In the genomic region with DNA sequence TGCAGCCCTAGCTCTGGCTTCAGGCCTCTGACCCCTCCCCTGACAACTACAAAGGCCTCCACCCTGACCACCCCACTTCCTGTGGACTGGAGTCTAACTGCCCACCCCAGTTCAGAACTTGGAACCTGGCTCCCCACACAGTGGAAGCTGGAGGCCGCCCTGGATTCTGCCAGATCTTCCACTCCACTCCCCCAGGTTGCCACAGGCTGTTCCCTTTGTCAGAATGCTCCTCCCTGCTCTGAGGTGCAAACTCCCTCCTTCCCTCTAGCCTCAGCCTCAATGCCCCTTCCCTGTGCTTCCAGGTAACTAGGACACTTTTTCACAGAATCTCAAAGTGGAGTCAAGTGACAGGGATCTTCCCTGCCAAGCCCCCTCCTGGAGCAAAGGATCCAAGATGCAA, we compare ENCODE assay signal across 23 cellular contexts.
DNase-seq lines count a peak whose midpoint lies in the region; ATAC-seq and TF ChIP-seq lines count a peak whose summit lies in the region.
"Had no signal": no experiment of that assay in that cellular context is flagged by ENCODE, and none has a peak within 500 bp of the region (broad histone marks: within the 10 kb centered on the region; RNA-seq: fewer than 3 reads in every experiment).

No MANE protein-coding gene starts in this region.

- no peaks in the 10 kb centered on the region; a peak in 1 of 5 replicates for H3K9me3 Mint-ChIP-seq in H9
- no peaks in the 10 kb centered on the region for H3K9me3 Mint-ChIP-seq in neural crest cell
- H3K9me3 Mint-ChIP-seq in stimulated activated effector memory CD8-positive, alpha-beta T cell treated with anti-CD3 and anti-CD28 coated beads, Interleukin-12 subunit alpha, Interleukin-12 subunit beta, amount 100 ng/mL, for 72 hours = no peaks in the 10 kb centered on the region
- H3K9me3 Mint-ChIP-seq: CD4-positive, alpha-beta T cell; CD8-positive, alpha-beta memory T cell; GM23338 had no signal

- no peak overlapping the region for H3K4me3 Mint-ChIP-seq in H9
- H3K4me3 Mint-ChIP-seq in T-helper 17 cell = no peak overlapping the region
- no peak overlapping the region for H3K4me3 Mint-ChIP-seq in neural crest cell
- no peak overlapping the region for H3K4me3 Mint-ChIP-seq in stimulated activated effector memory CD8-positive, alpha-beta T cell treated with anti-CD3 and anti-CD28 coated beads, Interleukin-12 subunit alpha, Interleukin-12 subunit beta, amount 100 ng/mL, for 72 hours
- H3K4me3 Mint-ChIP-seq: CD14-positive monocyte; CD4-positive, alpha-beta T cell; CD8-positive, alpha-beta memory T cell; GM23338 had no signal

- no peak overlapping the region for H2AK5ac ChIP-seq in H9 (ENCODE audit: insufficient read length, low read length)

- no peak overlapping the region for H3K4me2 ChIP-seq in H9 (ENCODE audit: insufficient read depth, insufficient read length, low read length)
- H3K4me2 ChIP-seq: A549; BLaER1 treated with 17β-estradiol and CSF1 and Interleukin-3, amounts not matched to agents 10 nM and 100 nM; GM23338 had no signal

- H3K27ac Mint-ChIP-seq in H9 (peak overlapping the region in 2 of 3 experiments; percentile 44 to 63; a peak in 2 of 7 replicates), T-helper 17 cell (peak overlapping the region; percentile 39), neural crest cell (ENCODE audit: unreplicated experiment) (peak overlapping the region; percentile 73)
- H3K27ac Mint-ChIP-seq in stimulated activated effector memory CD8-positive, alpha-beta T cell treated with anti-CD3 and anti-CD28 coated beads, Interleukin-12 subunit alpha, Interleukin-12 subunit beta, amount 100 ng/mL, for 72 hours = peak overlapping the region; percentile 68
- H3K27ac Mint-ChIP-seq: CD4-positive, alpha-beta T cell; GM23338 had no signal

- no peaks in the 10 kb centered on the region for H3K27me3 ChIP-seq in H9 (ENCODE audit: insufficient read depth, low read length)
- H3K27me3 ChIP-seq: BE2C; BLaER1 treated with 17β-estradiol and CSF1 and Interleukin-3, amounts not matched to agents 10 nM and 100 nM had no signal

- H3K23ac ChIP-seq in H9 (ENCODE audit: insufficient read length, low read depth, low read length) = no peak overlapping the region

- H3K4ac ChIP-seq in H9 (ENCODE audit: low read depth, low read length) = no peak overlapping the region

- peaks cover 3% of the 10 kb centered on the region for H3K23me2 ChIP-seq in H9 (ENCODE audit: insufficient read length, low read depth, low read length, poor library complexity, severe bottlenecking)

- H2BK15ac ChIP-seq in H9 (ENCODE audit: low read depth, low read length) = no peak overlapping the region

- TF ChIP-seq CTCF in H9 (conservative IDR thresholded peaks at IDR 0.05) (no peak), neural crest cell (conservative IDR thresholded peaks at IDR 0.05) (no peak)

- H2BK120ac ChIP-seq in H9 (ENCODE audit: low read depth, low read length, poor library complexity, severe bottlenecking) = no peak overlapping the region

- no peak overlapping the region for H2BK5ac ChIP-seq in H9 (ENCODE audit: insufficient read length, low read length)

- H3K9ac ChIP-seq in H9 (ENCODE audit: extremely low read depth, insufficient read length, low read length) = no peak overlapping the region
- H3K9ac ChIP-seq: BLaER1 treated with 17β-estradiol and CSF1 and Interleukin-3, amounts not matched to agents 10 nM and 100 nM had no signal

- no peak overlapping the region for H4K5ac ChIP-seq in H9 (ENCODE audit: insufficient read length, low read depth, low read length)

- H3K14ac ChIP-seq in H9 (ENCODE audit: insufficient read depth, low read length) = no peak overlapping the region

- H3K9me3 ChIP-seq in H9 (ENCODE audit: control insufficient read depth, low read depth, low read length) = no peaks in the 10 kb centered on the region
- H3K9me3 ChIP-seq in T-helper 17 cell (ENCODE audit: control insufficient read depth, low read length, poor library complexity, severe bottlenecking) = no peaks in the 10 kb centered on the region
- H3K9me3 ChIP-seq: A549; BE2C; BLaER1 treated with 17β-estradiol and CSF1 and Interleukin-3, amounts not matched to agents 10 nM and 100 nM; HAP-1 had no signal

- H4K8ac ChIP-seq in H9 (replicated peaks; ENCODE audit: insufficient read length, low read depth, low read length) = no peak overlapping the region

- intact Hi-C loops in left colon (cut with DNase I, micrococcal nuclease) = no loop called here

- H3K79me2 ChIP-seq in H9 (ENCODE audit: insufficient read depth, low read length) = no peaks in the 10 kb centered on the region

- H3K18ac ChIP-seq in H9 (ENCODE audit: insufficient read length, low read depth, low read length) = no peak overlapping the region

- DNase-seq in H9 = no peak
- DNase-seq in T-helper 17 cell = no peak
- DNase-seq in neural crest cell (ENCODE audit: low read depth, low spot score) = no peak
- no peak for DNase-seq in stimulated activated effector memory CD8-positive, alpha-beta T cell treated with anti-CD3 and anti-CD28 coated beads, Interleukin-12 subunit alpha, Interleukin-12 subunit beta, amount 100 ng/mL, for 72 hours (ENCODE audit: low spot score in 2 of 2)
- DNase-seq in NK-92 treated with Interleukin-12 subunit alpha and Interleukin-12 subunit beta, amount 100 ng/mL, for 24 hours (lab: John Stamatoyannopoulos, UW) = no peak
- DNase-seq in foreskin melanocyte = no peak
- no peak for DNase-seq in left colon
- DNase-seq: 8988T; ACHN; AML-193; BE2C; CD4-positive, alpha-beta T cell; CD8-positive, alpha-beta memory T cell; DMS 273 treated with DMSO at 0.1 percent for 48 hours; DMS79; EL; GDM1 had no signal

- no CpG with 5 or more reads among the region's 1 CpG for WGBS in H9 (ENCODE audit: extremely low coverage, insufficient read length, low lambda C conversion rate)

- H3T11ph ChIP-seq in H9 (ENCODE audit: low read length) = no peak overlapping the region

- H3K79me1 ChIP-seq in H9 (ENCODE audit: insufficient read depth, low read depth, low read length, poor library complexity, severe bottlenecking) = no peaks in the 10 kb centered on the region

- no peak overlapping the region for H3K27ac ChIP-seq in H9 (ENCODE audit: insufficient read length, low read depth, low read length)
- H3K27ac ChIP-seq: A549; BLaER1 treated with 17β-estradiol and CSF1 and Interleukin-3, amounts not matched to agents 10 nM and 100 nM had no signal

- H3K4me1 ChIP-seq in H9 (ENCODE audit: insufficient read depth, low read length) = 0 out of 2 replicates have a peak, but pooled peaks cover 3% of the 10 kb centered on the region
- H3K4me1 ChIP-seq: A549, HAP-1 had no signal

- H2BK20ac ChIP-seq in H9 (ENCODE audit: low read depth, low read length, poor library complexity, severe bottlenecking) = no peak overlapping the region

- no peaks in the 10 kb centered on the region for H4K20me1 ChIP-seq in H9 (ENCODE audit: control insufficient read depth, insufficient read depth, insufficient read length)

- no peak overlapping the region for H2AFZ ChIP-seq in H9 (ENCODE audit: low read length)
- H2AFZ ChIP-seq: GM23338 had no signal

- no peak for ATAC-seq in T-helper 17 cell
- no peak for ATAC-seq in stimulated activated effector memory CD8-positive, alpha-beta T cell treated with anti-CD3 and anti-CD28 coated beads, Interleukin-12 subunit alpha, Interleukin-12 subunit beta, amount 100 ng/mL, for 72 hours
- ATAC-seq in left colon = no peak
- ATAC-seq: A549, GM12878, GM23338 had no signal

- no peak overlapping the region for H4K91ac ChIP-seq in H9 (ENCODE audit: insufficient read length, low read depth, low read length)

- H3K36me3 Mint-ChIP-seq in H9 (ENCODE audit: insufficient read depth in 1 of 3, low read depth in 3 of 3) = no peaks in the 10 kb centered on the region
- no peaks in the 10 kb centered on the region for H3K36me3 Mint-ChIP-seq in T-helper 17 cell (ENCODE audit: low read depth)
- no peaks in the 10 kb centered on the region for H3K36me3 Mint-ChIP-seq in neural crest cell (ENCODE audit: low read depth)
- no peaks in the 10 kb centered on the region for H3K36me3 Mint-ChIP-seq in stimulated activated effector memory CD8-positive, alpha-beta T cell treated with anti-CD3 and anti-CD28 coated beads, Interleukin-12 subunit alpha, Interleukin-12 subunit beta, amount 100 ng/mL, for 72 hours
- H3K36me3 Mint-ChIP-seq: CD14-positive monocyte; CD8-positive, alpha-beta memory T cell had no signal

- H3K4me1 Mint-ChIP-seq in H9 (peaks cover 10 to 16% of the 10 kb centered on the region in 2 experiments), T-helper 17 cell (peaks cover 4% of the 10 kb centered on the region), neural crest cell (peaks cover 4% of the 10 kb centered on the region)
- peaks cover 44% of the 10 kb centered on the region for H3K4me1 Mint-ChIP-seq in stimulated activated effector memory CD8-positive, alpha-beta T cell treated with anti-CD3 and anti-CD28 coated beads, Interleukin-12 subunit alpha, Interleukin-12 subunit beta, amount 100 ng/mL, for 72 hours

- H3K56ac ChIP-seq in H9 (ENCODE audit: insufficient read length, low read depth, low read length) = no peak overlapping the region

- no peak overlapping the region for H2BK12ac ChIP-seq in H9 (ENCODE audit: insufficient read length, low read depth, low read length)

- peaks cover 3% of the 10 kb centered on the region for H3K27me3 Mint-ChIP-seq in H9 (ENCODE audit: low read depth)
- H3K27me3 Mint-ChIP-seq in T-helper 17 cell = peaks cover 6% of the 10 kb centered on the region
- no peaks in the 10 kb centered on the region for H3K27me3 Mint-ChIP-seq in neural crest cell (ENCODE audit: low read depth)
- H3K27me3 Mint-ChIP-seq: CD4-positive, alpha-beta T cell had no signal
